Comparison of ENCODE assay signal across 1 cellular context in the genomic region with DNA sequence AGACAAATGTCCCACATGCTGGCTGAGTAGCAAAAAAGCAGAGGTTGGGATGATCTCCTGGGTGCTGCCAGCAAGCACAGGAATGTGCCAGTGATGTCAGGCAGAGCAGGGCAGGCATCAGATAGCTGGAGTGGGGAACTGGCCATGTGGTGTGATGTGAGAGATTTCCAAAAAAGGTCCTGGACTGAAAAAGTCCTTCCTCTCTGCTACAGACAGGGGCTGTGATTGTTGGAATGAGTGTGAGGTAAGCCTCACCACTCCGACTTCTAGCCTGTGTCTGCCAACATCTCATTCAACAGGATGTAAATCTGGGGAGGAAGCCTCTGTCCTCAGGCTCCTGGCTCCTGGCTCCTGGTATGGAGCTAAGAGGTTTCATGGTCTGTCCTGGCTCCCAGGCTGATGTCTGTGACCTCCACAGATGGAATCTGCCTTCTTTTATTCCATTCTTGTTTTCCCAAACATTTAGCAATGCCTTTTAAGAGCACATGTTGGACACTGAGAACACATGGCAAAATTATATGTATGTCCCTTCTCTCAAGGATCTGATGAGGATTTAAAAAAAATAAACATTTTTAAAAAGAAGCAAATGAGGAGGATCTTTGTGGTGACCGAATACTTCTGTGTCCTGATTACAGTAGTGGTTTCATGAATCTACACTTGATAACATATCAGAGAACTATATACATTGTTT.
A peak's percentile ranks its signal among the peaks of the same experiment; 100 is the strongest.
TF ChIP-seq lines count a peak whose summit lies in the region.

No MANE protein-coding gene starts in this region.

TF ChIP-seq in SK-N-SH treated with all-trans-retinoic acid at 6 μM for 48 hours, 23 proteins besides CTCF, POLR2A, EP300 and RAD21 (continued from another document):
- TF ChIP-seq, protein P1, sequence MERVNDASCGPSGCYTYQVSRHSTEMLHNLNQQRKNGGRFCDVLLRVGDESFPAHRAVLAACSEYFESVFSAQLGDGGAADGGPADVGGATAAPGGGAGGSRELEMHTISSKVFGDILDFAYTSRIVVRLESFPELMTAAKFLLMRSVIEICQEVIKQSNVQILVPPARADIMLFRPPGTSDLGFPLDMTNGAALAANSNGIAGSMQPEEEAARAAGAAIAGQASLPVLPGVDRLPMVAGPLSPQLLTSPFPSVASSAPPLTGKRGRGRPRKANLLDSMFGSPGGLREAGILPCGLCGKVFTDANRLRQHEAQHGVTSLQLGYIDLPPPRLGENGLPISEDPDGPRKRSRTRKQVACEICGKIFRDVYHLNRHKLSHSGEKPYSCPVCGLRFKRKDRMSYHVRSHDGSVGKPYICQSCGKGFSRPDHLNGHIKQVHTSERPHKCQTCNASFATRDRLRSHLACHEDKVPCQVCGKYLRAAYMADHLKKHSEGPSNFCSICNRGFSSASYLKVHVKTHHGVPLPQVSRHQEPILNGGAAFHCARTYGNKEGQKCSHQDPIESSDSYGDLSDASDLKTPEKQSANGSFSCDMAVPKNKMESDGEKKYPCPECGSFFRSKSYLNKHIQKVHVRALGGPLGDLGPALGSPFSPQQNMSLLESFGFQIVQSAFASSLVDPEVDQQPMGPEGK (CRISPR knock-in tag; IDR thresholded peaks at IDR 0.05; ENCODE audit: borderline replicate concordance), result no peak
- TF ChIP-seq ZFP3 (CRISPR knock-in tag; IDR thresholded peaks at IDR 0.05) (peak; percentile 64), ISL1 (CRISPR knock-in tag; IDR thresholded peaks at IDR 0.05) (peak; percentile 55)
